Comparison of ENCODE assay signal across 19 cellular contexts in the genomic region with DNA sequence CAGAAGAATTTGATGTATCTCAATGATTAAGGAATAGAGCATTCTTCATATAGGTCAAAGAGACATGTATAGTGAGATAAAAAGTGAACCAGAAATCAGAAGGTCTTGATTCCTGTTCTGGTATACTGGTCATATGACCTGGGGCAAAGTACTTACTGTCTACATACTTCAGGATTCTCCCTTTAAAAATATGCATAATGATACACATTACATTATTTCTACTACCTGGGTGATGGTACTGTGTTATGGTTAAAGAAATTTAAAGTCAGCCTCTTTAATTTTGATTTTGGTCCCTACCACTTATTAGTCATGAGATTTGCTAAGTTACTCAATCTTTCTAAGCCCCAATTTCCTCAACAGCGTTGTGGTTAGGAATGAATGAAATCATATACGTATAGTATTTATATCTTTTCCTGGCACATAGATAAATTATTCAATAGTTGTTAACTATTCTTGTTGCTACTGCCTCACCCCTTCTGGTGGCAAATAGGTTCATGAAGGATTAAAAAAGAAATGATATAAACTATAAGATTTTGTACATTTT.
"Had no signal": no experiment of that assay in that cellular context is flagged by ENCODE, and none has a peak within 500 bp of the region (broad histone marks: within the 10 kb centered on the region; RNA-seq: fewer than 3 reads in every experiment).

No MANE protein-coding gene starts in this region.

- H3K27ac ChIP-seq: colonic mucosa, esophagus muscularis mucosa, left ventricle myocardium inferior, parathyroid adenoma, thyroid gland had no signal

- H3K27ac Mint-ChIP-seq: activated naive CD4-positive, alpha-beta T cell treated with anti-CD3 and anti-CD28 coated beads for 36 hours; activated T-helper 2 cell treated with anti-CD3 and anti-CD28 coated beads, Interferon-gamma antibody, Interleukin-2, Interleukin-4, amounts not matched to agents 10 μg/mL and 5 μg/mL and 100 μg/mL, durations not matched to agents 14 hours and 24 hours and 36 hours; memory B cell; naive thymus-derived CD4-positive, alpha-beta T cell; stimulated activated naive B cell treated with anti-CD40 and anti-IgM and Interleukin-4, amounts not matched to agents 10 μg/mL and 1 μg/mL and 100 μg/mL, for 72 hours; T-cell had no signal

- H3K4me3 ChIP-seq: colonic mucosa, esophagus muscularis mucosa, left ventricle myocardium inferior, mucosa of descending colon, thyroid gland had no signal

- H3K4me3 Mint-ChIP-seq: activated naive CD4-positive, alpha-beta T cell treated with anti-CD3 and anti-CD28 coated beads for 36 hours; memory B cell; naive thymus-derived CD4-positive, alpha-beta T cell; stimulated activated naive B cell treated with anti-CD40 and anti-IgM and Interleukin-4, amounts not matched to agents 10 μg/mL and 1 μg/mL and 100 μg/mL, for 72 hours; T-cell had no signal

- H3K36me3 ChIP-seq: colonic mucosa, esophagus muscularis mucosa, left ventricle myocardium inferior, thyroid gland had no signal

- H3K9me3 Mint-ChIP-seq: activated naive CD4-positive, alpha-beta T cell treated with anti-CD3 and anti-CD28 coated beads for 36 hours; memory B cell; stimulated activated naive B cell treated with anti-CD40 and anti-IgM and Interleukin-4, amounts not matched to agents 10 μg/mL and 1 μg/mL and 100 μg/mL, for 72 hours had no signal

- H3K4me1 ChIP-seq: colonic mucosa, left ventricle myocardium inferior, parathyroid adenoma, thyroid gland had no signal

- H3K27me3 ChIP-seq: colonic mucosa, esophagus muscularis mucosa, thyroid gland had no signal

- DNase-seq: activated CD4-positive, alpha-beta T cell treated with anti-CD3 and anti-CD28 coated beads for 1 hour; activated CD4-positive, alpha-beta T cell treated with anti-CD3 and anti-CD28 coated beads, Interleukin-2, amount 50 U/mL, for 4 hours; activated naive CD4-positive, alpha-beta T cell treated with anti-CD3 and anti-CD28 coated beads for 36 hours; caudate nucleus; colonic mucosa; hippocampal formation; left ventricle myocardium inferior; mucosa of descending colon; naive thymus-derived CD4-positive, alpha-beta T cell; stimulated activated CD4-positive, alpha-beta T cell treated with anti-CD3 and anti-CD28 coated beads, Interleukin-15, amount 100 ng/mL, for 24 hours; stimulated activated CD4-positive, alpha-beta T cell treated with anti-CD3 and anti-CD28 coated beads, Interleukin-4, amount 100 ng/mL, for 1 hour; stimulated activated naive B cell treated with anti-CD40 and anti-IgM and Interleukin-4, amounts not matched to agents 10 μg/mL and 1 μg/mL and 100 μg/mL, for 72 hours; T-cell; T-helper 9 cell; thyroid gland had no signal

- H3K4me1 Mint-ChIP-seq: memory B cell; naive thymus-derived CD4-positive, alpha-beta T cell; stimulated activated naive B cell treated with anti-CD40 and anti-IgM and Interleukin-4, amounts not matched to agents 10 μg/mL and 1 μg/mL and 100 μg/mL, for 72 hours; T-cell had no signal

- ATAC-seq: mucosa of descending colon; naive thymus-derived CD4-positive, alpha-beta T cell; stimulated activated naive B cell treated with anti-CD40 and anti-IgM and Interleukin-4, amounts not matched to agents 10 μg/mL and 1 μg/mL and 100 μg/mL, for 72 hours; T-cell had no signal

- H3K27me3 Mint-ChIP-seq: memory B cell; naive thymus-derived CD4-positive, alpha-beta T cell; stimulated activated naive B cell treated with anti-CD40 and anti-IgM and Interleukin-4, amounts not matched to agents 10 μg/mL and 1 μg/mL and 100 μg/mL, for 72 hours; T-cell had no signal

- H3K9ac ChIP-seq: parathyroid adenoma had no signal

- H3K79me2 ChIP-seq: parathyroid adenoma had no signal

- H3K36me3 Mint-ChIP-seq: naive thymus-derived CD4-positive, alpha-beta T cell; T-cell had no signal

- H3K9me3 ChIP-seq: colonic mucosa, esophagus muscularis mucosa, left ventricle myocardium inferior, mucosa of descending colon, thyroid gland had no signal

- H2AFZ ChIP-seq: parathyroid adenoma had no signal
